In genomic region chr14:65243766-65244442, GRCh38 we compare ENCODE assay signal across 13 cellular contexts.
DNase-seq lines count a peak whose midpoint lies in the region; ATAC-seq, FAIRE-seq and TF ChIP-seq lines count a peak whose summit lies in the region.
"Had no signal": no experiment of that assay in that cellular context is flagged by ENCODE, and none has a peak within 500 bp of the region (broad histone marks: within the 10 kb centered on the region; RNA-seq: fewer than 3 reads in every experiment).

No MANE protein-coding gene starts in this region.

- POLR2A ChIA-PET in Caco-2 (lab: Charles Lee) = interaction anchor here (1.1 kb wide), 1 partner anchor 12 kb away, joined by 9 read pairs; no protein-coding TSS in a partner anchor
- POLR2A ChIA-PET in activated B cell treated with CpG ODN at 0.5 μM for 24 hours (lab: Charles Lee) = interaction anchor here (1.4 kb wide), 1 partner anchor 167 kb away, joined by 4 read pairs; no protein-coding TSS in a partner anchor

- CTCF ChIA-PET in Caco-2 (lab: Charles Lee) = interaction anchor here (0.6 kb wide), 1 partner anchor 28 kb away, joined by 3 read pairs; no protein-coding TSS in a partner anchor
- CTCF ChIA-PET in activated B cell treated with CpG ODN at 0.5 μM for 24 hours (lab: Charles Lee) = no interaction called here

- peak; percentile 60 for ATAC-seq in activated B cell treated with CpG ODN at 0.5 μM for 24 hours (ENCODE audit: low read depth)
- no peak for ATAC-seq in HG03139 (IDR thresholded peaks at IDR 0.05; ENCODE audit: unreplicated experiment)
- ATAC-seq in GM18870 (IDR thresholded peaks at IDR 0.05; ENCODE audit: unreplicated experiment) = no peak
- ATAC-seq: left colon; sciatic nerve; stimulated activated memory B cell treated with anti-CD40 and anti-IgM and Interleukin-4, amounts not matched to agents 10 μg/mL and 1 μg/mL and 100 μg/mL, for 72 hours had no signal

- intact Hi-C loops in Caco-2 (cut with micrococcal nuclease; ENCODE audit: unreplicated experiment) (loop anchor here (1.0 kb wide), 2 partner anchors 11 to 17 kb away; no protein-coding TSS in a partner anchor), activated B cell treated with CpG ODN at 0.5 μM for 24 hours (cut with micrococcal nuclease) (no loop called here)

- no peak for TF ChIP-seq CTCF in Caco-2 (IDR thresholded peaks at IDR 0.05; ENCODE audit: insufficient read depth in 1 of 2, low read depth in 1 of 2, low read length in 1 of 2, severe bottlenecking in 1 of 2, unreplicated experiment in 1 of 2)
- TF ChIP-seq CTCF in activated B cell treated with CpG ODN at 0.5 μM for 24 hours (IDR thresholded peaks at IDR 0.05) = no peak

- H3K27ac Mint-ChIP-seq in Caco-2 (ENCODE audit: unreplicated experiment) (no peak overlapping the region), activated B cell treated with CpG ODN at 0.5 μM for 24 hours (no peak overlapping the region)
- H3K27ac Mint-ChIP-seq: stimulated activated memory B cell treated with anti-CD40 and anti-IgM and Interleukin-4, amounts not matched to agents 10 μg/mL and 1 μg/mL and 100 μg/mL, for 72 hours had no signal

- H3K9me3 Mint-ChIP-seq in Caco-2 (ENCODE audit: unreplicated experiment) (peaks cover 9% of the 10 kb centered on the region), activated B cell treated with CpG ODN at 0.5 μM for 24 hours (peaks cover 3% of the 10 kb centered on the region)
- H3K9me3 Mint-ChIP-seq: stimulated activated memory B cell treated with anti-CD40 and anti-IgM and Interleukin-4, amounts not matched to agents 10 μg/mL and 1 μg/mL and 100 μg/mL, for 72 hours had no signal

- H3K36me3 Mint-ChIP-seq in Caco-2 (ENCODE audit: insufficient read depth, unreplicated experiment) (no peaks in the 10 kb centered on the region), activated B cell treated with CpG ODN at 0.5 μM for 24 hours (ENCODE audit: low read depth) (peaks cover 17% of the 10 kb centered on the region)

- H3K4me3 Mint-ChIP-seq in Caco-2 (ENCODE audit: unreplicated experiment) (no peak overlapping the region), activated B cell treated with CpG ODN at 0.5 μM for 24 hours (no peak overlapping the region)
- H3K4me3 Mint-ChIP-seq: stimulated activated memory B cell treated with anti-CD40 and anti-IgM and Interleukin-4, amounts not matched to agents 10 μg/mL and 1 μg/mL and 100 μg/mL, for 72 hours had no signal

- no TSS peak for BruUV-seq in Caco-2 (replicated peaks; lab: Mats Ljungman, UMichigan)

- peak; percentile 92 for FAIRE-seq in HTR-8/SVneo (lab: Jason Lieb, UNC)

- peaks cover 56% of the 10 kb centered on the region for H3K4me1 ChIP-seq in Caco-2

- DNase-seq in Caco-2 (peak; percentile 63 to 80), HTR-8/SVneo (ENCODE audit: insufficient read length, low spot score) (no peak), activated B cell treated with CpG ODN at 0.5 μM for 24 hours (no peak), mucosa of gallbladder (ENCODE audit: low spot score) (peak; percentile 42), pons (ENCODE audit: low spot score) (no peak), AML-193 (lab: John Stamatoyannopoulos, UW) (no peak)
- DNase-seq: activated gamma-delta T cell, NCI-H1930 had no signal

- H3K4me3 ChIP-seq in Caco-2 (ENCODE audit: low read depth, low read length) = no peak overlapping the region

- no peaks in the 10 kb centered on the region for H3K27me3 ChIP-seq in Caco-2 (replicated peaks; ENCODE audit: control insufficient read depth, insufficient read depth, low read length)

- H3K27me3 Mint-ChIP-seq in Caco-2 (ENCODE audit: insufficient read depth, unreplicated experiment) = no peaks in the 10 kb centered on the region
- H3K27me3 Mint-ChIP-seq in activated B cell treated with CpG ODN at 0.5 μM for 24 hours = no peaks in the 10 kb centered on the region
- H3K27me3 Mint-ChIP-seq: stimulated activated memory B cell treated with anti-CD40 and anti-IgM and Interleukin-4, amounts not matched to agents 10 μg/mL and 1 μg/mL and 100 μg/mL, for 72 hours had no signal

- H3K36me3 ChIP-seq in Caco-2 (ENCODE audit: control insufficient read depth, insufficient read depth, low read length) = no peaks in the 10 kb centered on the region

- H3K9me3 ChIP-seq in Caco-2 = no peaks in the 10 kb centered on the region

- H3K4me1 Mint-ChIP-seq in Caco-2 (ENCODE audit: low read depth, unreplicated experiment) (peaks cover 11% of the 10 kb centered on the region), activated B cell treated with CpG ODN at 0.5 μM for 24 hours (peaks cover 6% of the 10 kb centered on the region)

Comparison
In these comparisons a context has a peak if more than half of its experiments do, and no peak if none do; other contexts are left out.
1. DNase-seq: peak in Caco-2 (2 of 2) and mucosa of gallbladder (single experiment); none in HTR-8/SVneo (single experiment), activated B cell treated with CpG ODN at 0.5 μM for 24 hours (single experiment), pons (single experiment) and AML-193 (0 of 2).